In genomic region chr7:2388637-2388954, GRCh38 we compare ENCODE assay signal across 31 cellular contexts.
"Had no signal": no experiment of that assay in that cellular context is flagged by ENCODE, and none has a peak within 500 bp of the region (broad histone marks: within the 10 kb centered on the region; RNA-seq: fewer than 3 reads in every experiment).

No MANE protein-coding gene starts in this region.

- H3K9me3 Mint-ChIP-seq: activated CD4-positive, alpha-beta memory T cell treated with anti-CD3 and anti-CD28 coated beads for 36 hours; activated CD4-positive, alpha-beta T cell treated with anti-CD3 and anti-CD28 coated beads, Interleukin-2, amount 10 ng/mL, durations not matched to agents 24 days and 14 days; activated naive CD4-positive, alpha-beta T cell treated with anti-CD3 and anti-CD28 coated beads for 36 hours; activated naive CD4-positive, alpha-beta T cell treated with anti-CD3 and anti-CD28 coated beads, Interleukin-2, amount 50 U/mL, for 24 hours; activated naive CD8-positive, alpha-beta T cell treated with anti-CD3 and anti-CD28 coated beads for 36 hours; activated naive CD8-positive, alpha-beta T cell treated with anti-CD3 and anti-CD28 coated beads, Interleukin-2, amount 50 U/mL, for 24 hours; activated T-helper 1 cell treated with anti-CD3 and anti-CD28 coated beads, Interleukin-12 subunit alpha, Interleukin-12 subunit beta, Interleukin-2, Interleukin-4 antibody, amounts not matched to agents 30 ng/mL and 10 ng/mL and 1 ng/mL, durations not matched to agents 14 hours and 24 hours and 36 hours; activated T-helper 2 cell treated with anti-CD3 and anti-CD28 coated beads, Interferon-gamma antibody, Interleukin-2, Interleukin-4, amounts not matched to agents 10 μg/mL and 5 μg/mL and 100 μg/mL, durations not matched to agents 14 hours and 24 hours and 36 hours had no signal

- DNase-seq: activated CD4-positive, alpha-beta memory T cell treated with anti-CD3 and anti-CD28 coated beads for 36 hours; activated CD4-positive, alpha-beta T cell treated with anti-CD3 and anti-CD28 coated beads for 36 hours; activated CD4-positive, alpha-beta T cell treated with anti-CD3 and anti-CD28 coated beads, Interleukin-2, amount 10 ng/mL, durations not matched to agents 24 days and 14 days; activated CD4-positive, CD25-positive, alpha-beta regulatory T cell; activated CD4-positive, CD25-positive, alpha-beta regulatory T cell treated with anti-CD3 and anti-CD28 coated beads, Interleukin-2, amount 50 U/mL, for 72 hours; activated CD8-positive, alpha-beta memory T cell treated with anti-CD3 and anti-CD28 coated beads, Interleukin-2, amount 10 ng/mL, durations not matched to agents 7 days and 5 days; activated CD8-positive, alpha-beta memory T cell treated with anti-CD3 and anti-CD28 coated beads, Interleukin-2, amount 50 U/mL, for 4 hours; activated CD8-positive, alpha-beta T cell treated with anti-CD3 and anti-CD28 coated beads, Interleukin-2, amount 10 ng/mL, durations not matched to agents 7 days and 5 days; activated effector memory CD4-positive, alpha-beta T cell treated with anti-CD3 and anti-CD28 coated beads, Interleukin-2, amount 50 U/mL, for 16 hours; activated naive CD4-positive, alpha-beta T cell treated with anti-CD3 and anti-CD28 coated beads for 36 hours; activated naive CD8-positive, alpha-beta T cell treated with anti-CD3 and anti-CD28 coated beads for 36 hours; activated naive CD8-positive, alpha-beta T cell treated with anti-CD3 and anti-CD28 coated beads, Interleukin-2, amount 50 U/mL, for 24 hours; activated T-cell treated with anti-CD3 and anti-CD28 coated beads, Interleukin-2, amount 50 U/mL, for 1 hour; activated T-cell treated with anti-CD3 and anti-CD28 coated beads, Interleukin-2, amount 50 U/mL, for 48 hours; amygdala; aorta; body of pancreas; central memory CD4-positive, alpha-beta T cell; cerebellar nuclear complex; colonic mucosa; effector CD8-positive, alpha-beta T cell; esophagus squamous epithelium; foreskin melanocyte; T-helper 2 cell had no signal

- H3K4me3 Mint-ChIP-seq: activated CD4-positive, alpha-beta memory T cell treated with anti-CD3 and anti-CD28 coated beads for 36 hours; activated CD4-positive, alpha-beta T cell treated with anti-CD3 and anti-CD28 coated beads for 36 hours; activated CD4-positive, alpha-beta T cell treated with anti-CD3 and anti-CD28 coated beads, Interleukin-2, amount 10 ng/mL, durations not matched to agents 24 days and 14 days; activated CD8-positive, alpha-beta memory T cell treated with anti-CD3 and anti-CD28 coated beads, Interleukin-2, amount 10 ng/mL, durations not matched to agents 7 days and 5 days; activated CD8-positive, alpha-beta T cell treated with anti-CD3 and anti-CD28 coated beads, Interleukin-2, amount 10 ng/mL, durations not matched to agents 7 days and 5 days; activated naive CD4-positive, alpha-beta T cell treated with anti-CD3 and anti-CD28 coated beads for 36 hours; activated naive CD4-positive, alpha-beta T cell treated with anti-CD3 and anti-CD28 coated beads, Interleukin-2, amount 50 U/mL, for 24 hours; activated naive CD8-positive, alpha-beta T cell treated with anti-CD3 and anti-CD28 coated beads for 36 hours; activated naive CD8-positive, alpha-beta T cell treated with anti-CD3 and anti-CD28 coated beads, Interleukin-2, amount 50 U/mL, for 24 hours; activated T-helper 1 cell treated with anti-CD3 and anti-CD28 coated beads, Interleukin-12 subunit alpha, Interleukin-12 subunit beta, Interleukin-2, Interleukin-4 antibody, amounts not matched to agents 30 ng/mL and 10 ng/mL and 1 ng/mL, durations not matched to agents 14 hours and 24 hours and 36 hours had no signal

- H3K27ac Mint-ChIP-seq: activated CD4-positive, alpha-beta memory T cell treated with anti-CD3 and anti-CD28 coated beads for 36 hours; activated CD4-positive, alpha-beta T cell treated with anti-CD3 and anti-CD28 coated beads for 36 hours; activated CD4-positive, alpha-beta T cell treated with anti-CD3 and anti-CD28 coated beads, Interleukin-2, amount 10 ng/mL, durations not matched to agents 24 days and 14 days; activated CD8-positive, alpha-beta memory T cell treated with anti-CD3 and anti-CD28 coated beads, Interleukin-2, amount 10 ng/mL, durations not matched to agents 7 days and 5 days; activated CD8-positive, alpha-beta T cell treated with anti-CD3 and anti-CD28 coated beads, Interleukin-2, amount 10 ng/mL, durations not matched to agents 7 days and 5 days; activated naive CD4-positive, alpha-beta T cell treated with anti-CD3 and anti-CD28 coated beads for 36 hours; activated naive CD4-positive, alpha-beta T cell treated with anti-CD3 and anti-CD28 coated beads, Interleukin-2, amount 50 U/mL, for 24 hours; activated naive CD8-positive, alpha-beta T cell treated with anti-CD3 and anti-CD28 coated beads for 36 hours; activated naive CD8-positive, alpha-beta T cell treated with anti-CD3 and anti-CD28 coated beads, Interleukin-2, amount 50 U/mL, for 24 hours; activated T-helper 1 cell treated with anti-CD3 and anti-CD28 coated beads, Interleukin-12 subunit alpha, Interleukin-12 subunit beta, Interleukin-2, Interleukin-4 antibody, amounts not matched to agents 30 ng/mL and 10 ng/mL and 1 ng/mL, durations not matched to agents 14 hours and 24 hours and 36 hours; activated T-helper 2 cell treated with anti-CD3 and anti-CD28 coated beads, Interferon-gamma antibody, Interleukin-2, Interleukin-4, amounts not matched to agents 10 μg/mL and 5 μg/mL and 100 μg/mL, durations not matched to agents 14 hours and 24 hours and 36 hours had no signal

- ATAC-seq: activated CD4-positive, alpha-beta T cell treated with anti-CD3 and anti-CD28 coated beads for 36 hours; activated CD8-positive, alpha-beta memory T cell treated with anti-CD3 and anti-CD28 coated beads, Interleukin-2, amount 10 ng/mL, durations not matched to agents 7 days and 5 days; activated CD8-positive, alpha-beta T cell treated with anti-CD3 and anti-CD28 coated beads, Interleukin-2, amount 10 ng/mL, durations not matched to agents 7 days and 5 days; activated naive CD8-positive, alpha-beta T cell treated with anti-CD3 and anti-CD28 coated beads, Interleukin-2, amount 50 U/mL, for 24 hours; body of pancreas had no signal

- H3K27me3 Mint-ChIP-seq: activated CD4-positive, alpha-beta memory T cell treated with anti-CD3 and anti-CD28 coated beads for 36 hours; activated CD4-positive, alpha-beta T cell treated with anti-CD3 and anti-CD28 coated beads for 36 hours; activated CD4-positive, alpha-beta T cell treated with anti-CD3 and anti-CD28 coated beads, Interleukin-2, amount 10 ng/mL, durations not matched to agents 24 days and 14 days; activated CD8-positive, alpha-beta memory T cell treated with anti-CD3 and anti-CD28 coated beads, Interleukin-2, amount 10 ng/mL, durations not matched to agents 7 days and 5 days; activated naive CD4-positive, alpha-beta T cell treated with anti-CD3 and anti-CD28 coated beads, Interleukin-2, amount 50 U/mL, for 24 hours; activated naive CD8-positive, alpha-beta T cell treated with anti-CD3 and anti-CD28 coated beads for 36 hours; activated naive CD8-positive, alpha-beta T cell treated with anti-CD3 and anti-CD28 coated beads, Interleukin-2, amount 50 U/mL, for 24 hours had no signal

- H3K4me1 Mint-ChIP-seq: activated CD4-positive, alpha-beta T cell treated with anti-CD3 and anti-CD28 coated beads for 36 hours; activated CD4-positive, alpha-beta T cell treated with anti-CD3 and anti-CD28 coated beads, Interleukin-2, amount 10 ng/mL, durations not matched to agents 24 days and 14 days; activated naive CD4-positive, alpha-beta T cell treated with anti-CD3 and anti-CD28 coated beads, Interleukin-2, amount 50 U/mL, for 24 hours; activated naive CD8-positive, alpha-beta T cell treated with anti-CD3 and anti-CD28 coated beads for 36 hours; activated naive CD8-positive, alpha-beta T cell treated with anti-CD3 and anti-CD28 coated beads, Interleukin-2, amount 50 U/mL, for 24 hours had no signal

- H3K9me3 ChIP-seq: adrenal gland, body of pancreas, colonic mucosa, esophagus squamous epithelium, gastroesophageal sphincter had no signal

- H3K36me3 Mint-ChIP-seq: activated naive CD4-positive, alpha-beta T cell treated with anti-CD3 and anti-CD28 coated beads, Interleukin-2, amount 50 U/mL, for 24 hours had no signal

- H3K27ac ChIP-seq: body of pancreas, colonic mucosa, epithelial cell of prostate, gastroesophageal sphincter had no signal

- H3K4me1 ChIP-seq: adrenal gland, body of pancreas, colonic mucosa had no signal

- FAIRE-seq: endometrium had no signal

- H3K27me3 ChIP-seq: adrenal gland, body of pancreas, colonic mucosa, esophagus squamous epithelium, gastroesophageal sphincter had no signal

- H3K4me3 ChIP-seq: adrenal gland, body of pancreas, colonic mucosa, esophagus squamous epithelium, gastroesophageal sphincter had no signal

- H3K36me3 ChIP-seq: adrenal gland, colonic mucosa had no signal
